In genomic region chr9:75101004-75101601, GRCh38 we compare ENCODE assay signal across 1 cellular context.
TF ChIP-seq lines count a peak whose summit lies in the region.

No MANE protein-coding gene starts in this region.

TF ChIP-seq in WTC11, 78 proteins besides CTCF, POLR2A, EP300 and RAD21 (continued from another document):
- TF ChIP-seq AFF4 (CRISPR knock-in tag; IDR thresholded peaks at IDR 0.05; ENCODE audit: borderline replicate concordance), result no peak
- TF ChIP-seq MYBL2 (CRISPR knock-in tag; IDR thresholded peaks at IDR 0.05), result no peak
- no peak for TF ChIP-seq GTF2I (CRISPR knock-in tag; conservative IDR thresholded peaks at IDR 0.05)
- TF ChIP-seq NFE2L1 (CRISPR knock-in tag; IDR thresholded peaks at IDR 0.05), result no peak
- TF ChIP-seq JUN (CRISPR knock-in tag; IDR thresholded peaks at IDR 0.05), result no peak
- TF ChIP-seq ZNF232 (CRISPR knock-in tag; IDR thresholded peaks at IDR 0.05), result no peak
- no peak for TF ChIP-seq JAZF1 (CRISPR knock-in tag; IDR thresholded peaks at IDR 0.05)
- TF ChIP-seq PRDM15 (CRISPR knock-in tag; IDR thresholded peaks at IDR 0.05), result no peak
- no peak for TF ChIP-seq ZMAT4 (CRISPR knock-in tag; IDR thresholded peaks at IDR 0.05)
- no peak for TF ChIP-seq PREB (CRISPR knock-in tag; IDR thresholded peaks at IDR 0.05; ENCODE audit: borderline replicate concordance)
- TF ChIP-seq ZNF423 (CRISPR knock-in tag; IDR thresholded peaks at IDR 0.05), result no peak
- no peak for TF ChIP-seq TP53 (CRISPR knock-in tag; IDR thresholded peaks at IDR 0.05)
